In genomic region chrX:46185923-46186810, GRCh38 we compare ENCODE assay signal across 22 cellular contexts.
"Had no signal": no experiment of that assay in that cellular context is flagged by ENCODE, and none has a peak within 500 bp of the region (broad histone marks: within the 10 kb centered on the region; RNA-seq: fewer than 3 reads in every experiment).

No MANE protein-coding gene starts in this region.

- H3K4me3 Mint-ChIP-seq: activated B cell treated with CpG ODN at 0.5 μM for 24 hours; activated naive CD4-positive, alpha-beta T cell treated with anti-CD3 and anti-CD28 coated beads, Interleukin-2, amount 50 U/mL, for 24 hours; brain; memory B cell; natural killer cell treated with Interleukin-12 subunit alpha and Interleukin-12 subunit beta and Interleukin-15 and Interleukin-18, amount 100 ng/mL, for 72 hours; stimulated activated effector memory CD8-positive, alpha-beta T cell treated with anti-CD3 and anti-CD28 coated beads, Interleukin-12 subunit alpha, Interleukin-12 subunit beta, amount 100 ng/mL, for 72 hours had no signal

- H3K9me3 ChIP-seq: esophagus muscularis mucosa, tibial artery had no signal

- DNase-seq: activated B cell treated with CpG ODN at 0.5 μM for 24 hours; activated CD4-positive, alpha-beta T cell treated with anti-CD3 and anti-CD28 coated beads, Interleukin-2, amount 50 U/mL, for 4 hours; activated effector memory CD4-positive, alpha-beta T cell treated with Interleukin-2 at 50 U/mL for 16 hours; activated T-cell treated with anti-CD3 and anti-CD28 coated beads, Interleukin-2, amount 50 U/mL, for 1 hour; amniotic stem cell; dermis blood vessel endothelial cell; foreskin fibroblast; head of caudate nucleus; occipital lobe; right cardiac atrium; small intestine; T-helper 2 cell; tibial artery had no signal

- H3K27me3 ChIP-seq: esophagus muscularis mucosa, tibial artery had no signal

- H3K4me1 ChIP-seq: esophagus muscularis mucosa, tibial artery had no signal

- H3K27ac Mint-ChIP-seq: activated B cell treated with CpG ODN at 0.5 μM for 24 hours; activated naive CD4-positive, alpha-beta T cell treated with anti-CD3 and anti-CD28 coated beads, Interleukin-2, amount 50 U/mL, for 24 hours; brain; memory B cell; natural killer cell treated with Interleukin-12 subunit alpha and Interleukin-12 subunit beta and Interleukin-15 and Interleukin-18, amount 100 ng/mL, for 72 hours; progenitor cell of endocrine pancreas; stimulated activated effector memory CD8-positive, alpha-beta T cell treated with anti-CD3 and anti-CD28 coated beads, Interleukin-12 subunit alpha, Interleukin-12 subunit beta, amount 100 ng/mL, for 72 hours had no signal

- H3K27ac ChIP-seq: esophagus muscularis mucosa, tibial artery had no signal

- H3K9me3 Mint-ChIP-seq: activated B cell treated with CpG ODN at 0.5 μM for 24 hours; activated naive CD4-positive, alpha-beta T cell treated with anti-CD3 and anti-CD28 coated beads, Interleukin-2, amount 50 U/mL, for 24 hours; memory B cell; natural killer cell treated with Interleukin-12 subunit alpha and Interleukin-12 subunit beta and Interleukin-15 and Interleukin-18, amount 100 ng/mL, for 72 hours; stimulated activated effector memory CD8-positive, alpha-beta T cell treated with anti-CD3 and anti-CD28 coated beads, Interleukin-12 subunit alpha, Interleukin-12 subunit beta, amount 100 ng/mL, for 72 hours had no signal

- H3K4me1 Mint-ChIP-seq: activated B cell treated with CpG ODN at 0.5 μM for 24 hours; brain; memory B cell; stimulated activated effector memory CD8-positive, alpha-beta T cell treated with anti-CD3 and anti-CD28 coated beads, Interleukin-12 subunit alpha, Interleukin-12 subunit beta, amount 100 ng/mL, for 72 hours had no signal

- FAIRE-seq: small intestine, TTC549 had no signal

- H3K4me3 ChIP-seq: esophagus muscularis mucosa, tibial artery had no signal

- H3K36me3 ChIP-seq: esophagus muscularis mucosa, tibial artery had no signal

- ATAC-seq: left lobe of liver; natural killer cell treated with Interleukin-12 subunit alpha and Interleukin-12 subunit beta and Interleukin-15 and Interleukin-18, amount 100 ng/mL, for 72 hours; right cardiac atrium; stimulated activated effector memory CD8-positive, alpha-beta T cell treated with anti-CD3 and anti-CD28 coated beads, Interleukin-12 subunit alpha, Interleukin-12 subunit beta, amount 100 ng/mL, for 72 hours had no signal

- H3K36me3 Mint-ChIP-seq: activated naive CD4-positive, alpha-beta T cell treated with anti-CD3 and anti-CD28 coated beads, Interleukin-2, amount 50 U/mL, for 24 hours; brain; memory B cell; natural killer cell treated with Interleukin-12 subunit alpha and Interleukin-12 subunit beta and Interleukin-15 and Interleukin-18, amount 100 ng/mL, for 72 hours; stimulated activated effector memory CD8-positive, alpha-beta T cell treated with anti-CD3 and anti-CD28 coated beads, Interleukin-12 subunit alpha, Interleukin-12 subunit beta, amount 100 ng/mL, for 72 hours had no signal

- H3K27me3 Mint-ChIP-seq: activated B cell treated with CpG ODN at 0.5 μM for 24 hours; activated naive CD4-positive, alpha-beta T cell treated with anti-CD3 and anti-CD28 coated beads, Interleukin-2, amount 50 U/mL, for 24 hours; progenitor cell of endocrine pancreas had no signal
